ENCODE assay signal across 9 cellular contexts in genomic region chr16:58685084-58685449, GRCh38. TPM values are rescaled to one million over a fixed set of nuclear protein-coding genes. Genes with fewer than 3 reads are reported as not detected.
DNase-seq lines count a peak whose midpoint lies in the region; ATAC-seq, FAIRE-seq and TF ChIP-seq lines count a peak whose summit lies in the region.
"Had no signal": no experiment of that assay in that cellular context is flagged by ENCODE, and none has a peak within 500 bp of the region (broad histone marks: within the 10 kb centered on the region; RNA-seq: fewer than 3 reads in every experiment).

No MANE protein-coding gene starts in this region.

- H3K36me3 ChIP-seq in GM23338 (ENCODE audit: insufficient read depth): no peaks in the 10 kb centered on the region
- no peaks in the 10 kb centered on the region for H3K36me3 ChIP-seq in iPS-15b (ENCODE audit: control insufficient read depth, insufficient read depth, low read length)
- H3K36me3 ChIP-seq in skeletal muscle tissue (ENCODE audit: control insufficient read depth in 3 of 3, insufficient read depth in 3 of 3, low read length in 3 of 3): peaks cover 7 to 10% (median 9%) of the 10 kb centered on the region in 3 donors
- peaks cover 0 to 2% of the 10 kb centered on the region in 2 donors for H3K36me3 ChIP-seq in small intestine (ENCODE audit: control insufficient read depth in 2 of 2, insufficient read depth in 2 of 2, low read length in 2 of 2)

- no peaks in the 10 kb centered on the region for H3F3A ChIP-seq in GM23338 (replicated peaks; ENCODE audit: low read depth)

- no peak for ATAC-seq in GM23338
- ATAC-seq in T-helper 17 cell: no peak
- ATAC-seq in GM21390 (IDR thresholded peaks at IDR 0.05; ENCODE audit: unreplicated experiment): no peak

- peaks cover 12% of the 10 kb centered on the region for H3K79me2 ChIP-seq in GM23338 (replicated peaks; ENCODE audit: insufficient read depth)

- no peaks in the 10 kb centered on the region for H4K20me1 ChIP-seq in GM23338 (replicated peaks; ENCODE audit: insufficient read depth)

- H3K4me2 ChIP-seq in GM23338: peak overlapping the region; percentile 97

- H3K27ac ChIP-seq in GM23338 (ENCODE audit: low read depth) (no peak overlapping the region), skeletal muscle tissue (ENCODE audit: low read depth, low read length) (peak overlapping the region; percentile 86), small intestine (ENCODE audit: low read depth in 1 of 2, low read length in 1 of 2) (no peak overlapping the region)

- H3K36me3 Mint-ChIP-seq in GM23338 (ENCODE audit: low read depth) (no peaks in the 10 kb centered on the region; the same call in 2 of the 3 replicates), T-helper 17 cell (ENCODE audit: low read depth) (peaks cover 5% of the 10 kb centered on the region)

- no peak overlapping the region for H3K9ac ChIP-seq in iPS-15b (ENCODE audit: low read depth, low read length)
- H3K9ac ChIP-seq in skeletal muscle tissue (ENCODE audit: low read depth in 1 of 3, low read length in 3 of 3): peak overlapping the region; percentile 92 to 99 (median 98)

- H3K27ac Mint-ChIP-seq in GM23338 (no peak overlapping the region), T-helper 17 cell (peak overlapping the region; percentile 37)

- H3K4me1 ChIP-seq in GM23338 (ENCODE audit: insufficient read depth) (peaks cover 9% of the 10 kb centered on the region), iPS-15b (ENCODE audit: control insufficient read depth, insufficient read depth, low read length) (peaks cover 3% of the 10 kb centered on the region), skeletal muscle tissue (ENCODE audit: control insufficient read depth in 3 of 3, insufficient read depth in 3 of 3, low read length in 3 of 3) (peaks cover 17 to 23% (median 18%) of the 10 kb centered on the region in 3 donors), small intestine (ENCODE audit: control insufficient read depth in 2 of 2, insufficient read depth in 1 of 2, low read depth in 1 of 2, low read length in 1 of 2) (peaks cover 0 to 5% of the 10 kb centered on the region in 2 donors)
- H3K4me1 ChIP-seq: foreskin keratinocyte had no signal

- H3K4me3 ChIP-seq in GM23338 (peak overlapping the region; percentile 96), iPS-15b (ENCODE audit: low read depth, low read length) (peak overlapping the region; percentile 90), skeletal muscle tissue (ENCODE audit: low read length in 3 of 3) (peak overlapping the region; percentile 92 to 97 (median 95)), small intestine (ENCODE audit: low read depth in 1 of 2, low read length in 2 of 2) (no peak overlapping the region)

- TF ChIP-seq CTCF in GM23338 (conservative IDR thresholded peaks at IDR 0.05; ENCODE audit: low read depth in 2 of 2): no peak

- 80 to 81% (median 81%) methylated on average over 6 of the region's 6 CpGs for WGBS in small intestine, 3 donors

- DNase-seq in GM23338 (ENCODE audit: low spot score) (no peak), T-helper 17 cell (no peak), small intestine (no peak), NCI-H510A (lab: John Stamatoyannopoulos, UW) (no peak), NCI-H2171 (lab: John Stamatoyannopoulos, UW) (no peak)

- peak overlapping the region; percentile 100 for H2AFZ ChIP-seq in GM23338

- H3K9me2 ChIP-seq in GM23338 (ENCODE audit: insufficient read depth): no peaks in the 10 kb centered on the region

- no peaks in the 10 kb centered on the region; the same call in 2 of the 3 replicates for H3K9me3 Mint-ChIP-seq in GM23338

- no peaks in the 10 kb centered on the region for H3K9me3 ChIP-seq in T-helper 17 cell (ENCODE audit: control insufficient read depth, low read length, poor library complexity, severe bottlenecking)
- H3K9me3 ChIP-seq in iPS-15b (ENCODE audit: control insufficient read depth, insufficient read depth, low read length): no peaks in the 10 kb centered on the region
- H3K9me3 ChIP-seq in skeletal muscle tissue (ENCODE audit: control insufficient read depth in 3 of 3, low read length in 3 of 3): no peaks in the 10 kb centered on the region
- H3K9me3 ChIP-seq in small intestine (ENCODE audit: control insufficient read depth, low read depth): no peaks in the 10 kb centered on the region

- H3K27me3 ChIP-seq in GM23338 (ENCODE audit: insufficient read depth) (no peaks in the 10 kb centered on the region), iPS-15b (ENCODE audit: control insufficient read depth, insufficient read depth, low read length) (no peaks in the 10 kb centered on the region), skeletal muscle tissue (ENCODE audit: control insufficient read depth in 3 of 3, insufficient read depth in 3 of 3, low read length in 3 of 3) (no peaks in the 10 kb centered on the region), small intestine (ENCODE audit: control insufficient read depth in 2 of 2, insufficient read depth in 2 of 2, low read length in 2 of 2) (no peaks in the 10 kb centered on the region)
- H3K27me3 ChIP-seq: foreskin keratinocyte had no signal

- FAIRE-seq in small intestine (lab: Jason Lieb, UNC): no peak

- peaks cover 8% of the 10 kb centered on the region for H3K27me3 Mint-ChIP-seq in GM23338 (ENCODE audit: insufficient read depth, low read depth, poor library complexity)
- H3K27me3 Mint-ChIP-seq in T-helper 17 cell: peaks cover 5% of the 10 kb centered on the region

- H3K4me1 Mint-ChIP-seq in GM23338 (peaks cover 8% of the 10 kb centered on the region; the same call in 2 of the 3 replicates), T-helper 17 cell (peaks cover 19% of the 10 kb centered on the region)

- peak overlapping the region; percentile 96 for H3K4me3 Mint-ChIP-seq in GM23338
- H3K4me3 Mint-ChIP-seq in T-helper 17 cell: peak overlapping the region; percentile 93

TF ChIP-seq in GM23338, 12 proteins besides CTCF, POLR2A, EP300 and RAD21:
- no peak for TF ChIP-seq ZNF114 (CRISPR knock-in tag; IDR thresholded peaks at IDR 0.05)
- no peak for TF ChIP-seq EZH2phosphoT487 (IDR thresholded peaks at IDR 0.05; ENCODE audit: unreplicated experiment)
- no peak for TF ChIP-seq POLR2AphosphoS5 (IDR thresholded peaks at IDR 0.05; ENCODE audit: low read depth)
TF ChIP-seq in GM23338: peak in this region for 0.

RNA-seq across cellular contexts. Expression of gene SLC38A7, which starts 0.5 kb away (rescaled TPM):
- total RNA-seq in GM23338 (2014; rRNA removed; shearing (Covaris generic)): 22.9 and 27.8 TPM in 2 replicates
- 13.6 and 13.9 TPM in 2 replicates for polyA plus RNA-seq in GM23338 (2016; fragmentation: Nextera tagmentation; extraction: Ambion mirVana)
- total RNA-seq in T-helper 17 cell: 1 to 10 TPM; 7.6 to 9.2 TPM
- 9.4 TPM for total RNA-seq in skeletal muscle tissue
- 1 to 10 TPM; 2.7 to 7.9 (median 3.6) TPM for polyA plus RNA-seq in small intestine

RNA-seq across cellular contexts. Expression of gene GOT2, which starts 49.0 kb away (rescaled TPM):
- 177 and 205 TPM in 2 replicates for total RNA-seq in GM23338 (2014; rRNA removed; shearing (Covaris generic))
- 130 and 133 TPM in 2 replicates for polyA plus RNA-seq in GM23338 (2016; fragmentation: Nextera tagmentation; extraction: Ambion mirVana)
- total RNA-seq in T-helper 17 cell: 10 to 100 TPM; 24.7 to 27.0 TPM
- total RNA-seq in skeletal muscle tissue: 33.4 TPM
- polyA plus RNA-seq in small intestine: 10 to 100 TPM; 41.9 to 78.3 (median 63.3) TPM

RNA-seq across cellular contexts. Expression of gene CNOT1, which starts 55.4 kb away (rescaled TPM):
- 298 and 319 TPM in 2 replicates for total RNA-seq in GM23338 (2014; rRNA removed; shearing (Covaris generic))
- polyA plus RNA-seq in GM23338 (2016; fragmentation: Nextera tagmentation; extraction: Ambion mirVana) (46.4 and 59.2 TPM in 2 replicates), small intestine (100 to 1,000 TPM in 2 of 3 donors, 10 to 100 TPM in 1; 79.4 to 106 (median 104) TPM)
- total RNA-seq in T-helper 17 cell (100 to 1,000 TPM; 213 to 224 TPM), skeletal muscle tissue (134 TPM)

Comparison
In these comparisons a context has a peak if more than half of its experiments do, and no peak if none do; other contexts are left out.
1. H3K4me3 ChIP-seq: peak in GM23338 (single experiment), iPS-15b (single experiment) and skeletal muscle tissue (3 of 3); none in small intestine (0 of 2).